ENCODE assay signal across 8 cellular contexts in the genomic region with DNA sequence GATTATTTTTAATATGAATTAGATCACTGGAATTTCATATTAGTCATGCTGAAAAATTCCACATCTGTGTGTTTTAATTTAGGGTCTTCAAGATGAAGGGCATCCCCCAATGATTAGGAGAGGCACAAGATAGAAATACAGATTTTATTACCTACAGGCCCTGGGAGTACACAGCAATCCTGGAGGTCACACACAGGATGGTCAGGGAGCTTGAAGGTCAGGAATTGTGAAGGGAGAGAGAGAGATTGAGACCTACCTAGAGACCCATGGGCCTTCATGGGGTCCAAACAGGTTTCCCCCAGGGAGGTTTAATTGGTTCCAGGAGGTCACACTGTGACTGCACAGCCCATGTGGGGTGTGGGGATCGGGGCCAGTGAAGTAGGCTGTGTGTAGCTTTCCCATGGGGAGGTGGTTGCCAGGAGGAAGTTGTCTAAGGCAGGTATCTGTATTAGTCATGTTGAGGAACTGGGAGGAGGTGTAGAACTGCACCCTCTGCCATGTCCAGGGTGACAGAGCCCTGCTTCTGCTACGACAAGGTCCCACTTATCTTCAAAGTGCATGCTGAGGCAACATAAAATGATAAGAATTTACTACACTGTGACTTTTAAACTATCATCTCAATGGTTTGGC. TPM values are rescaled to one million over a fixed set of nuclear protein-coding genes. Genes with fewer than 3 reads are reported as not detected.
DNase-seq lines count a peak whose midpoint lies in the region; ATAC-seq and TF ChIP-seq lines count a peak whose summit lies in the region.

No MANE protein-coding gene starts in this region.

- H3K4me2 ChIP-seq in SK-N-SH (peak overlapping the region; percentile 49; the same call in 1 of the 2 replicates), osteoblast (ENCODE audit: insufficient read depth, low read length) (peak overlapping the region; percentile 59)

- H3K9ac ChIP-seq in SK-N-SH = no peak overlapping the region; the same call in 1 of the 2 replicates

- no peak for TF ChIP-seq RAD21 in SK-N-SH (IDR thresholded peaks at IDR 0.05; ENCODE audit: low read length)

- H4K20me1 ChIP-seq in SK-N-SH (ENCODE audit: insufficient read depth) (peaks cover 68% of the 10 kb centered on the region), osteoblast (ENCODE audit: insufficient read depth, low read length) (peaks cover 58% of the 10 kb centered on the region)

- peak overlapping the region in 1 of 2 experiments; percentile 72; a peak in 2 of 4 replicates for H3K27ac ChIP-seq in SK-N-SH (ENCODE audit: low read depth in 2 of 2, low read length in 1 of 2)
- peak overlapping the region; percentile 41 for H3K27ac ChIP-seq in osteoblast (ENCODE audit: low read depth, low read length)
- H3K27ac ChIP-seq in gastrocnemius medialis = no peak overlapping the region

- WGBS in SK-N-SH (ENCODE audit: low lambda C conversion rate) = 93% methylated on average over 2 of the region's 2 CpGs

- no peak for TF ChIP-seq POLR2A in gastrocnemius medialis (IDR thresholded peaks at IDR 0.05)

- H3K36me3 ChIP-seq in SK-N-SH (replicated peaks in 1 of 2; ENCODE audit: control insufficient read depth in 1 of 2, insufficient read depth in 2 of 2, low read length in 1 of 2) (no peaks in the 10 kb centered on the region), osteoblast (ENCODE audit: insufficient read depth, low read length) (no peaks in the 10 kb centered on the region), gastrocnemius medialis (no peaks in the 10 kb centered on the region)

- H3F3A ChIP-seq in SK-N-SH (replicated peaks; ENCODE audit: insufficient read depth) = peaks cover 16% of the 10 kb centered on the region

- ATAC-seq in HG02938 (IDR thresholded peaks at IDR 0.05; ENCODE audit: unreplicated experiment) (peak; percentile 87), gastrocnemius medialis (no peak)

- TF ChIP-seq EP300 in SK-N-SH (IDR thresholded peaks at IDR 0.05; ENCODE audit: borderline replicate concordance in 1 of 2, low read depth in 1 of 2, low read length in 1 of 2) = no peak

- no peak overlapping the region for H3K4me3 ChIP-seq in SK-N-SH (ENCODE audit: low read depth in 2 of 2, low read length in 1 of 2)
- no peak overlapping the region for H3K4me3 ChIP-seq in osteoblast (ENCODE audit: insufficient read depth, low read length)
- H3K4me3 ChIP-seq in gastrocnemius medialis = no peak overlapping the region

- no peak for TF ChIP-seq CTCF in SK-N-SH (IDR thresholded peaks at IDR 0.05)
- TF ChIP-seq CTCF in osteoblast (IDR thresholded peaks at IDR 0.05; ENCODE audit: extremely low read depth, low read depth, low read length) = no peak
- no peak for TF ChIP-seq CTCF in gastrocnemius medialis (IDR thresholded peaks at IDR 0.05 in 4 of 5, conservative IDR thresholded peaks at IDR 0.05 in 1 of 5)

- in situ Hi-C loops in gastrocnemius medialis (cut with MboI; ENCODE audit: low sequenced_read_pairs in 4 of 4) = no loop called here

- peak; percentile 43 for DNase-seq in SKM-1 treated with dmso at 0.1 percent for 144 hours (lab: John Stamatoyannopoulos, UW; ENCODE audit: unreplicated experiment)
- no peak for DNase-seq in SKM-1 (lab: John Stamatoyannopoulos, UW; ENCODE audit: unreplicated experiment)
- DNase-seq in SK-N-SH = no peak
- no peak for DNase-seq in osteoblast (ENCODE audit: insufficient read length, low spot score, missing footprints)
- DNase-seq in NCI-H1930 (lab: John Stamatoyannopoulos, UW) = no peak
- no peak for DNase-seq in gastrocnemius medialis
- DNase-seq in stimulated activated CD4-positive, alpha-beta T cell treated with anti-CD3 and anti-CD28 coated beads, Interleukin-2, amount 100 ng/mL, for 48 hours = no peak

- H3K9me3 ChIP-seq in SK-N-SH (no peaks in the 10 kb centered on the region), osteoblast (ENCODE audit: low read depth, low read length) (no peaks in the 10 kb centered on the region), gastrocnemius medialis (no peaks in the 10 kb centered on the region)

- peaks cover 8 to 26% of the 10 kb centered on the region in 2 experiments for H3K4me1 ChIP-seq in SK-N-SH (ENCODE audit: control insufficient read depth in 1 of 2, insufficient read depth in 2 of 2, low read depth in 1 of 2, low read length in 1 of 2)
- peaks cover 49% of the 10 kb centered on the region for H3K4me1 ChIP-seq in osteoblast (ENCODE audit: insufficient read depth, low read length)
- H3K4me1 ChIP-seq in gastrocnemius medialis = peaks cover 46 to 57% of the 10 kb centered on the region in 2 donors

- POLR2A ChIA-PET in SK-N-SH (lab: Yijun Ruan, JAX) = no interaction called here

- H3K9me2 ChIP-seq in SK-N-SH = no peaks in the 10 kb centered on the region

- CTCF ChIA-PET in SK-N-SH (lab: Yijun Ruan, JAX) = interaction anchor here (1.0 kb wide), 1 partner anchor 39 kb away, joined by 3 read pairs; no protein-coding TSS in a partner anchor

- no peak overlapping the region for H2AFZ ChIP-seq in SK-N-SH (ENCODE audit: low read depth)
- no peak overlapping the region for H2AFZ ChIP-seq in osteoblast (ENCODE audit: low read length)

- H3K79me2 ChIP-seq in SK-N-SH (ENCODE audit: insufficient read depth) (peaks cover 98% of the 10 kb centered on the region), osteoblast (ENCODE audit: insufficient read depth, low read length) (peaks cover 99% of the 10 kb centered on the region)

- intact Hi-C loops in gastrocnemius medialis (cut with DNase I; ENCODE audit: low total_unique reads) = no loop called here

- H3K27me3 ChIP-seq in SK-N-SH (ENCODE audit: insufficient read depth) = no peaks in the 10 kb centered on the region
- H3K27me3 ChIP-seq in osteoblast (ENCODE audit: insufficient read depth, low read length) = no peaks in the 10 kb centered on the region
- H3K27me3 ChIP-seq in gastrocnemius medialis = no peaks in the 10 kb centered on the region

TF ChIP-seq in SK-N-SH, 30 proteins besides CTCF, POLR2A, EP300 and RAD21:
- TF ChIP-seq NRF1 (IDR thresholded peaks at IDR 0.05; ENCODE audit: low read depth, low read length) (no peak), TEAD4 (IDR thresholded peaks at IDR 0.05; ENCODE audit: borderline replicate concordance, insufficient read depth) (no peak), GABPA (IDR thresholded peaks at IDR 0.05; ENCODE audit: low read depth) (no peak), RCOR1 (IDR thresholded peaks at IDR 0.05; ENCODE audit: low read length) (no peak), GATA2 (CRISPR knock-in tag; IDR thresholded peaks at IDR 0.05) (no peak), TCF12 (IDR thresholded peaks at IDR 0.05) (no peak), POLR2AphosphoS5 (IDR thresholded peaks at IDR 0.05; ENCODE audit: low read depth, low read length) (no peak), FOSL2 (IDR thresholded peaks at IDR 0.05; ENCODE audit: borderline replicate concordance, low read depth) (no peak), FOXJ3 (CRISPR knock-in tag; IDR thresholded peaks at IDR 0.05) (no peak), RXRA (IDR thresholded peaks at IDR 0.05; ENCODE audit: borderline replicate concordance, low read depth) (no peak), MXI1 (IDR thresholded peaks at IDR 0.05; ENCODE audit: low read depth, low read length) (no peak)
- TF ChIP-seq, protein P1, sequence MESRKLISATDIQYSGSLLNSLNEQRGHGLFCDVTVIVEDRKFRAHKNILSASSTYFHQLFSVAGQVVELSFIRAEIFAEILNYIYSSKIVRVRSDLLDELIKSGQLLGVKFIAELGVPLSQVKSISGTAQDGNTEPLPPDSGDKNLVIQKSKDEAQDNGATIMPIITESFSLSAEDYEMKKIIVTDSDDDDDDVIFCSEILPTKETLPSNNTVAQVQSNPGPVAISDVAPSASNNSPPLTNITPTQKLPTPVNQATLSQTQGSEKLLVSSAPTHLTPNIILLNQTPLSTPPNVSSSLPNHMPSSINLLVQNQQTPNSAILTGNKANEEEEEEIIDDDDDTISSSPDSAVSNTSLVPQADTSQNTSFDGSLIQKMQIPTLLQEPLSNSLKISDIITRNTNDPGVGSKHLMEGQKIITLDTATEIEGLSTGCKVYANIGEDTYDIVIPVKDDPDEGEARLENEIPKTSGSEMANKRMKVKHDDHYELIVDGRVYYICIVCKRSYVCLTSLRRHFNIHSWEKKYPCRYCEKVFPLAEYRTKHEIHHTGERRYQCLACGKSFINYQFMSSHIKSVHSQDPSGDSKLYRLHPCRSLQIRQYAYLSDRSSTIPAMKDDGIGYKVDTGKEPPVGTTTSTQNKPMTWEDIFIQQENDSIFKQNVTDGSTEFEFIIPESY (IDR thresholded peaks at IDR 0.05; ENCODE audit: borderline replicate concordance, low read depth) = no peak

RNA-seq across cellular contexts. Expression of a gene that starts 18.3 kb away (rescaled TPM):
- 31.6 and 31.8 TPM in 2 replicates for polyA plus RNA-seq in SK-N-SH (2012; rRNA removed)
- 29.1 and 31.1 TPM in 2 replicates for polyA plus RNA-seq in SK-N-SH (2012; cell fraction: cytosol; rRNA removed)
- 27.0 and 35.2 TPM in 2 replicates for polyA plus RNA-seq in SK-N-SH (2012; cell fraction: nucleus; rRNA removed)
- total RNA-seq in osteoblast (147 and 177 TPM in 2 replicates), gastrocnemius medialis (10 to 100 TPM; 29.4 to 44.9 (median 33.3) TPM)
